Comparison of ENCODE assay signal across 22 cellular contexts in the genomic region with DNA sequence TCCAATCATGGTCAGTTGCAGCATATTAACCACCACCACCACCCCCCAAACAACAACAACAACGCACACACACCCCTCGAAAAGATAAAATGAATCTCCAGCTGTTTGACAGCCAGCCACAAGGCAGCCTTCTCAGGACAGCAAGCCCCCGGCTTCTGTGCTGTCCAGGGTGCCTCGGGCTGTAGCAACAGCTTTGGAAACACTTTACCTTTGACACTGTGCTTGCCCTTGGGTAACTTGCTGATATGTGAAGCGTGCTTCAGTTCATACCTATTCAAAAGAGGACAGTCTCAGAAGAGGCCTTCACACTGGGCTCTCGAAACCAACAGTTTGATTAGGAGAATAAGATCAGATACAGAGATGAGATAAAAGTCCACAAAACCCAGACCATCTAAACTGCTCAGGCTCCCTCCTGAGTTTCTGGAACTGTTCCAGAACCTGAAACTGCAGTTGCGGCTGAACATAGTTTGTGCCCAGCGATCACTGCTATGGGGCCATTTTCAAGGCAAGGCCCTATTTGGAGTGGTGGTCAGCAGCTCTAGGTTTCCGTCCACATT.
"Had no signal": no experiment of that assay in that cellular context is flagged by ENCODE, and none has a peak within 500 bp of the region (broad histone marks: within the 10 kb centered on the region; RNA-seq: fewer than 3 reads in every experiment).

No MANE protein-coding gene starts in this region.

- H3K27me3 ChIP-seq: spleen, upper lobe of right lung had no signal

- H3K4me3 Mint-ChIP-seq: activated naive CD4-positive, alpha-beta T cell treated with anti-CD3 and anti-CD28 coated beads, Interleukin-2, amount 10 ng/mL, durations not matched to agents 7 days and 5 days; memory B cell; T-helper 17 cell had no signal

- H3K9me3 Mint-ChIP-seq: activated naive CD4-positive, alpha-beta T cell treated with anti-CD3 and anti-CD28 coated beads, Interleukin-2, amount 10 ng/mL, durations not matched to agents 7 days and 5 days; memory B cell had no signal

- DNase-seq: activated CD4-positive, alpha-beta T cell treated with anti-CD3 and anti-CD28 coated beads for 4 hours; activated CD4-positive, alpha-beta T cell treated with anti-CD3 and anti-CD28 coated beads, Interleukin-2, amount 50 U/mL, for 48 hours; activated CD4-positive, CD25-positive, alpha-beta regulatory T cell; activated CD8-positive, alpha-beta memory T cell treated with anti-CD3 and anti-CD28 coated beads, Interleukin-2, amount 50 U/mL, for 48 hours; activated effector memory CD4-positive, alpha-beta T cell treated with Interleukin-2 at 50 U/mL for 16 hours; activated naive CD4-positive, alpha-beta T cell treated with anti-CD3 and anti-CD28 coated beads, Interleukin-2, amount 10 ng/mL, durations not matched to agents 7 days and 5 days; activated T-cell treated with anti-CD3 and anti-CD28 coated beads, Interleukin-2, amount 50 U/mL, for 48 hours; amygdala; dermis blood vessel endothelial cell; effector CD8-positive, alpha-beta T cell; erythroblast; foreskin fibroblast; glutamatergic neuron; hippocampal formation; kidney glomerular epithelial cell; nucleus accumbens; spleen; stimulated activated CD4-positive, alpha-beta T cell treated with anti-CD3 and anti-CD28 coated beads, Interleukin-4, amount 100 ng/mL, for 24 hours; stimulated activated naive CD4-positive, alpha-beta T cell treated with Interleukin-2 at 50 U/mL for 16 hours; T-helper 17 cell; upper lobe of right lung had no signal

- H3K4me1 ChIP-seq: spleen, upper lobe of right lung had no signal

- H3K27ac Mint-ChIP-seq: activated naive CD4-positive, alpha-beta T cell treated with anti-CD3 and anti-CD28 coated beads, Interleukin-2, amount 10 ng/mL, durations not matched to agents 7 days and 5 days; memory B cell; T-helper 17 cell had no signal

- H3K4me3 ChIP-seq: spleen, upper lobe of right lung had no signal

- H3K9me3 ChIP-seq: spleen, upper lobe of right lung had no signal

- H3K4me1 Mint-ChIP-seq: activated naive CD4-positive, alpha-beta T cell treated with anti-CD3 and anti-CD28 coated beads, Interleukin-2, amount 10 ng/mL, durations not matched to agents 7 days and 5 days; T-helper 17 cell had no signal

- ATAC-seq: T-helper 17 cell, upper lobe of right lung had no signal

- H3K27ac ChIP-seq: spleen, upper lobe of right lung had no signal

- H3K27me3 Mint-ChIP-seq: activated naive CD4-positive, alpha-beta T cell treated with anti-CD3 and anti-CD28 coated beads, Interleukin-2, amount 10 ng/mL, durations not matched to agents 7 days and 5 days; memory B cell; T-helper 17 cell had no signal
